8 cellular contexts compared by ENCODE assay signal in genomic region chr10:72691470-72692056, GRCh38. TPM values are rescaled to one million over a fixed set of nuclear protein-coding genes. Genes with fewer than 3 reads are reported as not detected.
DNase-seq lines count a peak whose midpoint lies in the region; ATAC-seq lines count a peak whose summit lies in the region.

No MANE protein-coding gene starts in this region.

- DNase-seq in A172 (ENCODE audit: low spot score) (peak; percentile 94), SHP77 treated with DMSO at 0.1 percent for 48 hours (lab: John Stamatoyannopoulos, UW) (peak; percentile 64), epidermal melanocyte (ENCODE audit: insufficient read length, low spot score) (peak; percentile 89), non-pigmented ciliary epithelial cell (ENCODE audit: low read depth) (peak; percentile 76)
- no peak for DNase-seq in stimulated activated CD8-positive, alpha-beta memory T cell treated with anti-CD3 and anti-CD28 coated beads, Interleukin-4, amount 100 ng/mL, for 48 hours
- no peak for DNase-seq in stimulated activated naive CD4-positive, alpha-beta T cell (lab: John Stamatoyannopoulos, UW)

- peak; percentile 62 for ATAC-seq in GM18508 (IDR thresholded peaks at IDR 0.05; ENCODE audit: insufficient read depth, unreplicated experiment)
- ATAC-seq in GM21528 (IDR thresholded peaks at IDR 0.05; ENCODE audit: low FRiP score, unreplicated experiment), result no peak

RNA-seq across cellular contexts. Expression of gene MCU, which starts 0.4 kb away (rescaled TPM):
- 49.7 and 65.2 TPM in 2 replicates for total RNA-seq in A172 (2014; rRNA removed; shearing (Covaris generic))

Comparison
In these comparisons a context has a peak if more than half of its experiments do, and no peak if none do; other contexts are left out.
1. DNase-seq: peak in A172 (single experiment), SHP77 treated with DMSO at 0.1 percent for 48 hours (single experiment), epidermal melanocyte (single experiment) and non-pigmented ciliary epithelial cell (single experiment); none in stimulated activated CD8-positive, alpha-beta memory T cell treated with anti-CD3 and anti-CD28 coated beads, Interleukin-4, amount 100 ng/mL, for 48 hours (single experiment) and stimulated activated naive CD4-positive, alpha-beta T cell (0 of 6).